15 cellular contexts compared by ENCODE assay signal in the genomic region with DNA sequence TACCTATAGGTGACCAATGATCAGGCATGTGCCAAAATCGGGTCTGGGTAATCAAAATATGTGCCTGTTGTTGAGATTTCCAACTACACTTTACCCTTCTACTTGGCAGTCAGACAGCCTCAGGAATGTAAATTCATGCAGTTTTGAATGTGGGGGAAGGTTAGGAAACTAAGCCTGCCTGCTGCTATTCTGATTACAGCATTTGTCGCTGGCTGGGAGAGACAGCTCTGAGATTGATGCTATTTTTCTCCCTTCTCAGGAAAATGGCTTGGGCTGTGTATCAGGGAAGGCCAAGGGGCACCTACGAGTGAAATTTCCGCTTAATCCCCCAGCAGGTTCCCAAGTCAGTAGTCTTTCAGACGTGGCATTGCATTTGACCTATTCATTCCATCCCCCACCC.
A peak's percentile ranks its signal among the peaks of the same experiment; 100 is the strongest.
DNase-seq lines count a peak whose midpoint lies in the region; ATAC-seq lines count a peak whose summit lies in the region.
"Had no signal": no experiment of that assay in that cellular context is flagged by ENCODE, and none has a peak within 500 bp of the region (broad histone marks: within the 10 kb centered on the region; RNA-seq: fewer than 3 reads in every experiment).

No MANE protein-coding gene starts in this region.

- ATAC-seq in HG03520 (IDR thresholded peaks at IDR 0.05; ENCODE audit: unreplicated experiment): no peak

- H3K27ac ChIP-seq in cingulate gyrus (ENCODE audit: low read depth, low read length): peak overlapping the region; percentile 14

- DNase-seq in Ammon's horn (ENCODE audit: low spot score) (peak; percentile 58), NCI-H2227 treated with DMSO at 0.1 percent for 48 hours (lab: John Stamatoyannopoulos, UW) (peak; percentile 88), iris pigment epithelial cell (ENCODE audit: low read depth) (peak; percentile 8), glomerular visceral epithelial cell (ENCODE audit: extremely low spot score) (no peak), hippocampal formation (lab: John Stamatoyannopoulos, UW) (no peak)
- no peak for DNase-seq in stimulated activated CD4-positive, alpha-beta T cell treated with anti-CD3 and anti-CD28 coated beads, Interleukin-15, amount 100 ng/mL, for 24 hours
- DNase-seq: DMS79, Karpas-422, MM.1S, NCI-H1105 treated with DMSO at 0.1 percent for 48 hours, NCI-H187, NCI-H774, SHP77 treated with DMSO at 0.1 percent for 48 hours had no signal

Comparison
In these comparisons a context has a peak if more than half of its experiments do, and no peak if none do; other contexts are left out.
1. DNase-seq: peak in Ammon's horn (single experiment), NCI-H2227 treated with DMSO at 0.1 percent for 48 hours (single experiment) and iris pigment epithelial cell (single experiment); none in glomerular visceral epithelial cell (single experiment), hippocampal formation (0 of 2) and stimulated activated CD4-positive, alpha-beta T cell treated with anti-CD3 and anti-CD28 coated beads, Interleukin-15, amount 100 ng/mL, for 24 hours (single experiment).